ENCODE assay signal across 30 cellular contexts in the genomic region with DNA sequence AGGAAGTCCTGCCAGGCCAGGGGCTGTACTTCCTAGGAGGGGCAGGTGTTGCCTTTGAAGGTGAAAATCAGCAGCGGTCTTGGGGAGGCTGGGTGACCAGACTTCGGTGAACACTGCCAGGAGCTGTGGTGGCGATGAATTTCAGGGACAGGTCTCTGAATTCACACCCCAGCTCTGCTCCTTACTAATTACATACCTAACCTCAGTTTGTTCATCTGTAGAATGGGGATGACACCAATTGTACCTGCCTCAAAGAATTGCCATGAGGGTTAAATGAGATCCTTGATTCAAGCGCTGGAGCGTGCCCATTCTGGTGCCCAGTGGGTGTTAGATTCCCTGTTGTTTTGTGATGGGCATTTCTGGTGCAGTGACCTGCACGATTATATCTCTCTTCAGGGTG.
"Had no signal": no experiment of that assay in that cellular context is flagged by ENCODE, and none has a peak within 500 bp of the region (broad histone marks: within the 10 kb centered on the region; RNA-seq: fewer than 3 reads in every experiment).

No MANE protein-coding gene starts in this region.

- H3K9me3 Mint-ChIP-seq: immature natural killer cell; naive thymus-derived CD8-positive, alpha-beta T cell; nephron; neural crest cell; stimulated activated naive CD8-positive, alpha-beta T cell treated with anti-CD3 and anti-CD28 coated beads, Interleukin-15, Interleukin-2, amounts not matched to agents 100 ng/mL and 50 ng/mL, for 24 hours had no signal

- DNase-seq: hypothalamus; immature natural killer cell; kidney; left colon; left lung; lower lobe of right lung; mammary epithelial cell; mesenchymal stem cell; naive thymus-derived CD8-positive, alpha-beta T cell; nucleus accumbens; pancreas; retina; right cardiac atrium; sigmoid colon; small intestine; stimulated activated CD4-positive, alpha-beta T cell treated with anti-CD3 and anti-CD28 coated beads, Interleukin-15, amount 100 ng/mL, for 24 hours; stimulated activated CD4-positive, alpha-beta T cell treated with anti-CD3 and anti-CD28 coated beads, Interleukin-2, amount 100 ng/mL, for 24 hours; stimulated activated CD4-positive, alpha-beta T cell treated with anti-CD3 and anti-CD28 coated beads, Interleukin-4, amount 100 ng/mL, for 1 hour; stimulated activated naive CD4-positive, alpha-beta T cell; tibial artery; trophoblast cell; upper lobe of right lung had no signal

- H3K9me3 ChIP-seq: left lung, lower lobe of right lung, pancreas, prostate gland, sigmoid colon, suprapubic skin, thoracic aorta, tibial artery, upper lobe of right lung had no signal

- FAIRE-seq: islet of Langerhans, kidney, pancreas, small intestine, urothelium cell line had no signal

- H3K4me1 ChIP-seq: left lung, lower lobe of right lung, pancreas, prostate gland, upper lobe of right lung had no signal

- H3K27me3 ChIP-seq: left lung, pancreas, sigmoid colon, suprapubic skin, tibial artery, upper lobe of right lung had no signal

- H3K27ac ChIP-seq: left lung, lower lobe of right lung, pancreas, prostate gland, sigmoid colon, suprapubic skin, thoracic aorta, tibial artery, upper lobe of right lung had no signal

- H3K36me3 Mint-ChIP-seq: immature natural killer cell; naive thymus-derived CD8-positive, alpha-beta T cell had no signal

- H3K27ac Mint-ChIP-seq: immature natural killer cell; naive thymus-derived CD8-positive, alpha-beta T cell; nephron; stimulated activated naive CD8-positive, alpha-beta T cell treated with anti-CD3 and anti-CD28 coated beads, Interleukin-15, Interleukin-2, amounts not matched to agents 100 ng/mL and 50 ng/mL, for 24 hours had no signal

- H3K36me3 ChIP-seq: left lung, prostate gland, suprapubic skin, upper lobe of right lung had no signal

- H3K4me1 Mint-ChIP-seq: immature natural killer cell; naive thymus-derived CD8-positive, alpha-beta T cell had no signal

- ATAC-seq: left colon; left lung; lower lobe of right lung; naive thymus-derived CD8-positive, alpha-beta T cell; pancreas; right cardiac atrium; upper lobe of right lung had no signal

- H3K27me3 Mint-ChIP-seq: stimulated activated naive CD8-positive, alpha-beta T cell treated with anti-CD3 and anti-CD28 coated beads, Interleukin-15, Interleukin-2, amounts not matched to agents 100 ng/mL and 50 ng/mL, for 24 hours had no signal

- H3K4me3 ChIP-seq: left lung, lower lobe of right lung, pancreas, prostate gland, sigmoid colon, suprapubic skin, thoracic aorta, tibial artery, upper lobe of right lung had no signal

- H3K4me3 Mint-ChIP-seq: immature natural killer cell; naive thymus-derived CD8-positive, alpha-beta T cell; nephron; neural crest cell; stimulated activated naive CD8-positive, alpha-beta T cell treated with anti-CD3 and anti-CD28 coated beads, Interleukin-15, Interleukin-2, amounts not matched to agents 100 ng/mL and 50 ng/mL, for 24 hours had no signal
